In genomic region chr9:122930933-122931850, GRCh38 we compare ENCODE assay signal across 1 cellular context.
TF ChIP-seq lines count a peak whose summit lies in the region.

Gene ZBTB26, minus strand, starts transcription at chr9:122931512. Its CDS starts 11,578 bp downstream, at chr9:122919934.

TF ChIP-seq in HepG2, 621 proteins besides CTCF, POLR2A, EP300 and RAD21 (continued from another document and continues in another):
- peak; percentile 41; the same call in 1 of the 2 replicates for TF ChIP-seq ZNF710 (CRISPR knock-in tag; IDR thresholded peaks at IDR 0.05; ENCODE audit: borderline replicate concordance)
- peak; percentile 76; the same call in 1 of the 2 replicates for TF ChIP-seq ZNF605 (CRISPR knock-in tag; IDR thresholded peaks at IDR 0.05)
- TF ChIP-seq ZNF703 (CRISPR knock-in tag; IDR thresholded peaks at IDR 0.05; ENCODE audit: borderline replicate concordance): no peak
- peak; percentile 69; the same call in 1 of the 2 replicates for TF ChIP-seq BORCS8-MEF2B (CRISPR knock-in tag; IDR thresholded peaks at IDR 0.05)
- TF ChIP-seq GRHL1 (CRISPR knock-in tag; conservative IDR thresholded peaks at IDR 0.05): no peak
- TF ChIP-seq MXD4 (CRISPR knock-in tag; IDR thresholded peaks at IDR 0.05): peak; percentile 30
- 0 out of 2 replicates have a peak, but pooled peaks have one; percentile 19 for TF ChIP-seq ZFP82 (CRISPR knock-in tag; IDR thresholded peaks at IDR 0.05; ENCODE audit: borderline replicate concordance)
- peak; percentile 63 for TF ChIP-seq HINFP (CRISPR knock-in tag; IDR thresholded peaks at IDR 0.05; ENCODE audit: low read depth)
- 0 out of 2 replicates have a peak, but pooled peaks have one; percentile 68 for TF ChIP-seq EEA1 (CRISPR knock-in tag; IDR thresholded peaks at IDR 0.05; ENCODE audit: borderline replicate concordance)
- no peak for TF ChIP-seq RARG (CRISPR knock-in tag; IDR thresholded peaks at IDR 0.05; ENCODE audit: low read depth)
- TF ChIP-seq HIC2 (CRISPR knock-in tag; IDR thresholded peaks at IDR 0.05; ENCODE audit: low read depth): peak; percentile 73
- TF ChIP-seq PAX8 (CRISPR knock-in tag; IDR thresholded peaks at IDR 0.05; ENCODE audit: borderline replicate concordance): no peak
- TF ChIP-seq ZNF549 (CRISPR knock-in tag; IDR thresholded peaks at IDR 0.05): no peak
- TF ChIP-seq ZNF256 (CRISPR knock-in tag; conservative IDR thresholded peaks at IDR 0.05): 0 out of 2 replicates have a peak, but pooled peaks have one; percentile 47
- peak; percentile 28; the same call in 1 of the 2 replicates for TF ChIP-seq ZNF878 (CRISPR knock-in tag; IDR thresholded peaks at IDR 0.05)
- TF ChIP-seq ATRX (CRISPR knock-in tag; IDR thresholded peaks at IDR 0.05; ENCODE audit: borderline replicate concordance): no peak
- 0 out of 2 replicates have a peak, but pooled peaks have one; percentile 27 for TF ChIP-seq SIX1 (CRISPR knock-in tag; IDR thresholded peaks at IDR 0.05; ENCODE audit: borderline replicate concordance)
- no peak for TF ChIP-seq TBP (CRISPR knock-in tag; IDR thresholded peaks at IDR 0.05)
- TF ChIP-seq ARID4A (CRISPR knock-in tag; IDR thresholded peaks at IDR 0.05; ENCODE audit: borderline replicate concordance): peak; percentile 92
- no peak for TF ChIP-seq ZNF10 (CRISPR knock-in tag; IDR thresholded peaks at IDR 0.05; ENCODE audit: borderline replicate concordance, low read depth)
- no peak for TF ChIP-seq SMYD3 (CRISPR knock-in tag; IDR thresholded peaks at IDR 0.05)
- TF ChIP-seq ZFP1 (CRISPR knock-in tag; IDR thresholded peaks at IDR 0.05): no peak
- TF ChIP-seq NFIB (CRISPR knock-in tag; IDR thresholded peaks at IDR 0.05; ENCODE audit: borderline replicate concordance): no peak
- TF ChIP-seq RORA (CRISPR knock-in tag; IDR thresholded peaks at IDR 0.05): no peak
- no peak for TF ChIP-seq ZEB1 (IDR thresholded peaks at IDR 0.05; ENCODE audit: insufficient replicate concordance, low read depth)
- TF ChIP-seq ARID5B (CRISPR knock-in tag; IDR thresholded peaks at IDR 0.05): peak; percentile 59
- no peak for TF ChIP-seq NR0B2 (CRISPR knock-in tag; IDR thresholded peaks at IDR 0.05)
- no peak for TF ChIP-seq ZNF30 (CRISPR knock-in tag; IDR thresholded peaks at IDR 0.05)
- TF ChIP-seq ZBTB39 (CRISPR knock-in tag; IDR thresholded peaks at IDR 0.05): no peak
- no peak for TF ChIP-seq HBP1 (CRISPR knock-in tag; IDR thresholded peaks at IDR 0.05; ENCODE audit: low read depth)
- TF ChIP-seq ZNF614 (CRISPR knock-in tag; IDR thresholded peaks at IDR 0.05; ENCODE audit: borderline replicate concordance): no peak
- 0 out of 2 replicates have a peak, but pooled peaks have one; percentile 75 for TF ChIP-seq IRX3 (CRISPR knock-in tag; IDR thresholded peaks at IDR 0.05; ENCODE audit: borderline replicate concordance, low read depth)
- 0 out of 2 replicates have a peak, but pooled peaks have one; percentile 54 for TF ChIP-seq ZNF773 (CRISPR knock-in tag; IDR thresholded peaks at IDR 0.05; ENCODE audit: borderline replicate concordance)
- TF ChIP-seq HOMEZ (CRISPR knock-in tag; IDR thresholded peaks at IDR 0.05; ENCODE audit: low read depth): peak; percentile 65; the same call in 1 of the 2 replicates
